In the genomic region with DNA sequence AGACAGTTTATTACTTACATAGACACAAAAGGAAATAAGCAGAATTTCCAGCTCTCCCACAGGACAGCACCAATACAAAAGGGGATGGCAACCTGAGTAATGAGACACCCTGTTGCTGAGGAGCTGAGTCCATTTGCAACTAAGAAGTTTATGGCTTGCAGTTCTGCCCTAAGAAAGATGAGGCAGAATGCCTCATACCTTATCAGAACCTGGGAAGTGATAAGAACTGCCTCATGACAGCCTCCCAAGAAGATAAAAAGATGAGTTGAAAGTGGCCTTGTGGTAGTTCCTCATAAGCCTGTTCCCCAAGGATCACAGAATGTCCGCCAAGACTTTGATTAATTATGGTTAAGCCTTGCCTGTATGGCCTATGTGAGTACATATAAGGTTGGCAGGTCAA, we compare ENCODE assay signal across 37 cellular contexts. TPM values are rescaled to one million over a fixed set of nuclear protein-coding genes. Genes with fewer than 3 reads are reported as not detected.
"Had no signal": no experiment of that assay in that cellular context is flagged by ENCODE, and none has a peak within 500 bp of the region (broad histone marks: within the 10 kb centered on the region; RNA-seq: fewer than 3 reads in every experiment).

No MANE protein-coding gene starts in this region.

- H3K4me3 ChIP-seq: adrenal gland, ascending aorta, body of pancreas, breast epithelium, cardiac muscle cell had no signal

- H3K27ac ChIP-seq: adrenal gland, ascending aorta, body of pancreas, brain microvascular endothelial cell, breast epithelium, cardiac muscle cell had no signal

- DNase-seq: activated effector memory CD4-positive, alpha-beta T cell treated with anti-CD3 and anti-CD28 coated beads, Interleukin-2, amount 50 U/mL, for 16 hours; activated effector memory CD4-positive, alpha-beta T cell treated with Interleukin-2 at 50 U/mL for 16 hours; activated gamma-delta T cell; activated gamma-delta T cell treated with Interleukin-2 at 50 U/mL for 16 hours; activated naive CD4-positive, alpha-beta T cell; activated naive CD4-positive, alpha-beta T cell treated with anti-CD3 and anti-CD28 coated beads for 36 hours; activated naive CD4-positive, alpha-beta T cell treated with anti-CD3 and anti-CD28 coated beads, Interleukin-2, amount 10 ng/mL, durations not matched to agents 7 days and 5 days; activated naive CD4-positive, alpha-beta T cell treated with anti-CD3 and anti-CD28 coated beads, Interleukin-2, amount 50 U/mL, for 16 hours; activated naive CD4-positive, alpha-beta T cell treated with Interleukin-2 at 50 U/mL for 16 hours; activated naive CD8-positive, alpha-beta T cell treated with anti-CD3 and anti-CD28 coated beads for 36 hours; activated naive CD8-positive, alpha-beta T cell treated with anti-CD3 and anti-CD28 coated beads, Interleukin-2, amount 10 ng/mL, durations not matched to agents 7 days and 5 days; activated naive CD8-positive, alpha-beta T cell treated with anti-CD3 and anti-CD28 coated beads, Interleukin-2, amount 50 U/mL, for 24 hours; activated T-cell treated with anti-CD3 and anti-CD28 coated beads, Interleukin-2, amount 50 U/mL, for 24 hours; activated T-cell treated with anti-CD3 and anti-CD28 coated beads, Interleukin-2, amount 50 U/mL, for 4 hours; activated T-cell treated with anti-CD3 and anti-CD28 coated beads, Interleukin-2, amount 50 U/mL, for 48 hours; activated T-cell treated with anti-CD3 and anti-CD28 coated beads, Interleukin-2, amount 50 U/mL, for 72 hours; adrenal gland; amniotic stem cell; amygdala; anterior cingulate cortex; aorta; body of pancreas; brain microvascular endothelial cell; caudate nucleus; central memory CD4-positive, alpha-beta T cell; cerebellar nuclear complex had no signal

- FAIRE-seq: astrocyte, bronchial epithelial cell had no signal

- ATAC-seq: activated naive CD4-positive, alpha-beta T cell treated with anti-CD3 and anti-CD28 coated beads, Interleukin-2, amount 50 U/mL, for 72 hours; activated naive CD8-positive, alpha-beta T cell treated with anti-CD3 and anti-CD28 coated beads, Interleukin-2, amount 50 U/mL, for 24 hours; activated T-cell treated with anti-CD3 and anti-CD28 coated beads, Interleukin-2, amount 50 U/mL, for 4 hours; activated T-cell treated with anti-CD3 and anti-CD28 coated beads, Interleukin-2, amount 50 U/mL, for 72 hours; activated T-helper 17 cell treated with anti-CD3 and anti-CD28 coated beads, Interleukin-2, amount 50 U/mL, for 72 hours; body of pancreas had no signal

- H3K27me3 ChIP-seq: adrenal gland, ascending aorta, body of pancreas, brain microvascular endothelial cell, breast epithelium, cardiac muscle cell had no signal

- H3K4me1 ChIP-seq: adrenal gland, ascending aorta, body of pancreas, breast epithelium had no signal

- H3K9me3 ChIP-seq: adrenal gland, body of pancreas had no signal

- H3K36me3 ChIP-seq: adrenal gland, ascending aorta, brain microvascular endothelial cell, breast epithelium, cardiac muscle cell had no signal

RNA-seq across cellular contexts. Expression of a gene that starts 44.0 kb away (rescaled TPM):
- total RNA-seq: activated naive CD4-positive, alpha-beta T cell treated with anti-CD3 and anti-CD28 coated beads for 36 hours; activated naive CD4-positive, alpha-beta T cell treated with anti-CD3 and anti-CD28 coated beads, Interleukin-2, amount 50 U/mL, for 72 hours; activated naive CD8-positive, alpha-beta T cell treated with anti-CD3 and anti-CD28 coated beads for 36 hours; activated naive CD8-positive, alpha-beta T cell treated with anti-CD3 and anti-CD28 coated beads, Interleukin-2, amount 10 ng/mL, durations not matched to agents 7 days and 5 days; activated T-cell treated with anti-CD3 and anti-CD28 coated beads, Interleukin-2, amount 50 U/mL, for 4 hours; activated T-cell treated with anti-CD3 and anti-CD28 coated beads, Interleukin-2, amount 50 U/mL, for 72 hours; activated T-helper 1 cell treated with anti-CD3 and anti-CD28 coated beads, Interleukin-12 subunit alpha, Interleukin-12 subunit beta, Interleukin-2, Interleukin-4 antibody, amounts not matched to agents 30 ng/mL and 10 ng/mL and 1 ng/mL, durations not matched to agents 14 hours and 24 hours and 36 hours; activated T-helper 17 cell treated with anti-CD3 and anti-CD28 coated beads, Interleukin-2, amount 50 U/mL, for 72 hours; activated T-helper 2 cell treated with anti-CD3 and anti-CD28 coated beads, Interferon-gamma antibody, Interleukin-2, Interleukin-4, amounts not matched to agents 10 μg/mL and 5 μg/mL and 100 μg/mL, durations not matched to agents 14 hours and 24 hours and 36 hours; aorta; ascending aorta; astrocyte; body of pancreas; breast epithelium; cardiac muscle cell; chondrocyte had no signal
- polyA plus RNA-seq: aorta had no signal

RNA-seq across cellular contexts. Expression of a gene that starts 52.7 kb away (rescaled TPM):
- total RNA-seq: activated naive CD4-positive, alpha-beta T cell treated with anti-CD3 and anti-CD28 coated beads for 36 hours; activated naive CD8-positive, alpha-beta T cell treated with anti-CD3 and anti-CD28 coated beads for 36 hours; activated naive CD8-positive, alpha-beta T cell treated with anti-CD3 and anti-CD28 coated beads, Interleukin-2, amount 10 ng/mL, durations not matched to agents 7 days and 5 days; activated T-cell treated with anti-CD3 and anti-CD28 coated beads, Interleukin-2, amount 50 U/mL, for 4 hours; activated T-cell treated with anti-CD3 and anti-CD28 coated beads, Interleukin-2, amount 50 U/mL, for 72 hours; activated T-helper 1 cell treated with anti-CD3 and anti-CD28 coated beads, Interleukin-12 subunit alpha, Interleukin-12 subunit beta, Interleukin-2, Interleukin-4 antibody, amounts not matched to agents 30 ng/mL and 10 ng/mL and 1 ng/mL, durations not matched to agents 14 hours and 24 hours and 36 hours; activated T-helper 17 cell treated with anti-CD3 and anti-CD28 coated beads, Interleukin-2, amount 50 U/mL, for 72 hours; activated T-helper 2 cell treated with anti-CD3 and anti-CD28 coated beads, Interferon-gamma antibody, Interleukin-2, Interleukin-4, amounts not matched to agents 10 μg/mL and 5 μg/mL and 100 μg/mL, durations not matched to agents 14 hours and 24 hours and 36 hours; ascending aorta; cardiac septum had no signal
- polyA plus RNA-seq: aorta had no signal
